In genomic region chr1:186094170-186094569, GRCh38 we compare ENCODE assay signal across 11 cellular contexts.
A peak's percentile ranks its signal among the peaks of the same experiment; 100 is the strongest.
DNase-seq lines count a peak whose midpoint lies in the region; ATAC-seq and TF ChIP-seq lines count a peak whose summit lies in the region.
"Had no signal": no experiment of that assay in that cellular context is flagged by ENCODE, and none has a peak within 500 bp of the region (broad histone marks: within the 10 kb centered on the region; RNA-seq: fewer than 3 reads in every experiment).

No MANE protein-coding gene starts in this region.

- TF ChIP-seq CTCF in heart left ventricle (IDR thresholded peaks at IDR 0.05) (no peak), fibroblast of mammary gland (conservative IDR thresholded peaks at IDR 0.05; ENCODE audit: control insufficient read depth, insufficient read depth, low read depth, low read length) (no peak), upper lobe of left lung (IDR thresholded peaks at IDR 0.05) (no peak)

- H3K4me3 ChIP-seq in heart left ventricle = no peak overlapping the region
- no peak overlapping the region for H3K4me3 ChIP-seq in SJSA1
- H3K4me3 ChIP-seq in fibroblast of mammary gland (ENCODE audit: control insufficient read depth, low read depth, low read length) = no peak overlapping the region
- no peak overlapping the region for H3K4me3 ChIP-seq in upper lobe of left lung

- peak overlapping the region in 8 of 12 donors; percentile 20 to 54 (median 39) for H3K27ac ChIP-seq in heart left ventricle
- peak overlapping the region; percentile 65 for H3K27ac ChIP-seq in SJSA1
- peak overlapping the region in 2 of 4 donors; percentile 46 to 51 for H3K27ac ChIP-seq in upper lobe of left lung

- intact Hi-C loops in heart left ventricle (cut with DNase I) = loop anchor here in 1 of 10 donors (10.0 kb wide), 1 partner anchor 359 kb away; the partner anchor contains the start of gene HMCN1
- intact Hi-C loops in left cardiac atrium (cut with DNase I) = no loop called here

- H3K27me3 ChIP-seq in heart left ventricle = no peaks in the 10 kb centered on the region
- no peaks in the 10 kb centered on the region for H3K27me3 ChIP-seq in SJSA1 (replicated peaks)
- H3K27me3 ChIP-seq in upper lobe of left lung = no peaks in the 10 kb centered on the region

- H3K36me3 ChIP-seq in heart left ventricle (peaks cover 0 to 6% (median 0%) of the 10 kb centered on the region in 9 donors), SJSA1 (no peaks in the 10 kb centered on the region), upper lobe of left lung (no peaks in the 10 kb centered on the region)

- TF ChIP-seq EP300 in upper lobe of left lung (IDR thresholded peaks at IDR 0.05) = peak in 1 of 4 donors; percentile 47

- peaks cover 0 to 19% (median 8%) of the 10 kb centered on the region in 12 donors for H3K4me1 ChIP-seq in heart left ventricle
- peaks cover 22% of the 10 kb centered on the region for H3K4me1 ChIP-seq in SJSA1 (replicated peaks)
- peaks cover 6 to 21% (median 12%) of the 10 kb centered on the region in 4 donors for H3K4me1 ChIP-seq in upper lobe of left lung

- WGBS in heart left ventricle, 4 donors = 47 to 53% (median 50%) methylated on average over 2 of the region's 2 CpGs
- 46 to 52% methylated on average over 2 of the region's 2 CpGs for WGBS in upper lobe of left lung, 2 donors

- no peak for DNase-seq in heart left ventricle
- DNase-seq in left cardiac atrium = no peak
- DNase-seq in SJSA1 (ENCODE audit: low read depth in 1 of 2, low spot score in 2 of 2) = peak; percentile 46 to 68
- peak; percentile 40 for DNase-seq in fibroblast of mammary gland (ENCODE audit: low read depth)
- no peak for DNase-seq in upper lobe of left lung
- no peak for DNase-seq in HuH-7 (ENCODE audit: low spot score)
- DNase-seq in NCI-H1694 treated with DMSO at 0.1 percent for 48 hours (lab: John Stamatoyannopoulos, UW) = no peak
- DNase-seq: aorta, DMS79, T-helper 9 cell had no signal

- H3K9me3 ChIP-seq in heart left ventricle (no peaks in the 10 kb centered on the region), SJSA1 (replicated peaks) (no peaks in the 10 kb centered on the region), upper lobe of left lung (no peaks in the 10 kb centered on the region)

- no peak for TF ChIP-seq POLR2A in heart left ventricle (IDR thresholded peaks at IDR 0.05)
- TF ChIP-seq POLR2A in upper lobe of left lung (IDR thresholded peaks at IDR 0.05) = no peak

- peak in 1 of 4 donors; percentile 50 for ATAC-seq in heart left ventricle
- ATAC-seq in left cardiac atrium = no peak
- peak; percentile 68 to 71 for ATAC-seq in upper lobe of left lung (ENCODE audit: low FRiP score in 2 of 2)
- no peak for ATAC-seq in HG03432 (IDR thresholded peaks at IDR 0.05; ENCODE audit: unreplicated experiment)

Comparison
In these comparisons a context has a peak if more than half of its experiments do, and no peak if none do; other contexts are left out.
1. ATAC-seq: peak in upper lobe of left lung (2 of 2); none in left cardiac atrium (0 of 2) and HG03432 (single experiment).
2. DNase-seq: peak in SJSA1 (2 of 2) and fibroblast of mammary gland (single experiment); none in heart left ventricle (0 of 5), left cardiac atrium (single experiment), upper lobe of left lung (0 of 2), HuH-7 (single experiment) and NCI-H1694 treated with DMSO at 0.1 percent for 48 hours (single experiment).